ENCODE assay signal across 8 cellular contexts in the genomic region with DNA sequence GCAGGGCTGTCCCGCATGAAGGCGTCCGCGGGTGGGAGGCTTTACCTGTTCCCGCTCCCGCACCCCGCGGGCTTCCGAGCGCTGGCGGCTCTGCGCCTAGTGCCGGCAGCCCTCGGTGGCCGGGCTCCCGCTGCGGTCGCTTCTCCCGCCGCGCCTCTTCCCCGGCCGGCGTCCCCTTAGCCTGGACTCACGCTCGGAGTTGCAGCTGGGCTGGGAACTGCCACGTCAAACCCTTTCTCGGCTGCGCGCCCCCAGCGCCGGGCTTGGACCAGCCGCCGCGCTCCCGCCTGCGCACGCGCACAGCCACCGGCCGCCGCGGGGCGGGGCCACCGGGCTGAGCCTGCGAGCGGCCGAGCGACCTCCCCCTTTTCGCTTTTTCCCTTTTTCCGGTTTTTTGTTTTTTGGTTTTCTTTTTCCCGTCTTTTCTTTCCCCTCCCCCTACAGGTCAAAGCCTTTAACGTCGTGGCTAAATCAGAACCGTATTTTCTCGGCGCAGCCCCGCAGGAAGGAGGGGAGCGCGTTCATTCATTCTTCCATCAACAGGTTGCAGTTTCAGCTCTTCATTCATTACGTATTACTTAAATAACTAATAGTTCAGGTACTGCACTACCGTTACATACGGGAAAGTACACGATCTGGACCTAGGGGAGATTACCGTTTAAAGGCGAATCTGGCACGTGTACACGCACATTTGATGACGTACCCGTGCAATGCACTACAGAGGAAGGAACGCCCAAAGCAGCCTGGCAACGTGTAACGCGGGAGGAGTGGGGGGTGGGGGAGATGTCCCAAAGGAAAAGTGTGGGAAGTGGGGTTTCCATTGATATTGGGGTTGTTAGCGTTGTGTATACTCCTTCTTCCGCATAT. TPM values are rescaled to one million over a fixed set of nuclear protein-coding genes. Genes with fewer than 3 reads are reported as not detected.
DNase-seq lines count a peak whose midpoint lies in the region; FAIRE-seq and TF ChIP-seq lines count a peak whose summit lies in the region.

A gene with protein sequence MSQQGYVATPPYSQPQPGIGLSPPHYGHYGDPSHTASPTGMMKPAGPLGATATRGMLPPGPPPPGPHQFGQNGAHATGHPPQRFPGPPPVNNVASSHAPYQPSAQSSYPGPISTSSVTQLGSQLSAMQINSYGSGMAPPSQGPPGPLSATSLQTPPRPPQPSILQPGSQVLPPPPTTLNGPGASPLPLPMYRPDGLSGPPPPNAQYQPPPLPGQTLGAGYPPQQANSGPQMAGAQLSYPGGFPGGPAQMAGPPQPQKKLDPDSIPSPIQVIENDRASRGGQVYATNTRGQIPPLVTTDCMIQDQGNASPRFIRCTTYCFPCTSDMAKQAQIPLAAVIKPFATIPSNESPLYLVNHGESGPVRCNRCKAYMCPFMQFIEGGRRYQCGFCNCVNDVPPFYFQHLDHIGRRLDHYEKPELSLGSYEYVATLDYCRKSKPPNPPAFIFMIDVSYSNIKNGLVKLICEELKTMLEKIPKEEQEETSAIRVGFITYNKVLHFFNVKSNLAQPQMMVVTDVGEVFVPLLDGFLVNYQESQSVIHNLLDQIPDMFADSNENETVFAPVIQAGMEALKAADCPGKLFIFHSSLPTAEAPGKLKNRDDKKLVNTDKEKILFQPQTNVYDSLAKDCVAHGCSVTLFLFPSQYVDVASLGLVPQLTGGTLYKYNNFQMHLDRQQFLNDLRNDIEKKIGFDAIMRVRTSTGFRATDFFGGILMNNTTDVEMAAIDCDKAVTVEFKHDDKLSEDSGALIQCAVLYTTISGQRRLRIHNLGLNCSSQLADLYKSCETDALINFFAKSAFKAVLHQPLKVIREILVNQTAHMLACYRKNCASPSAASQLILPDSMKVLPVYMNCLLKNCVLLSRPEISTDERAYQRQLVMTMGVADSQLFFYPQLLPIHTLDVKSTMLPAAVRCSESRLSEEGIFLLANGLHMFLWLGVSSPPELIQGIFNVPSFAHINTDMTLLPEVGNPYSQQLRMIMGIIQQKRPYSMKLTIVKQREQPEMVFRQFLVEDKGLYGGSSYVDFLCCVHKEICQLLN (minus strand): TSS at position 231 of the 867 bp plus-strand sequence. CDS start 2,430 bp downstream, outside the sequence.

- H3K27ac ChIP-seq in SJSA1 (peak within 1 kb of the TSS; percentile 85), neuronal stem cell (replicated peaks; ENCODE audit: low read length) (peak within 1 kb of the TSS; percentile 77)

- H2BK15ac ChIP-seq in neuronal stem cell (ENCODE audit: low read length): peak within 1 kb of the TSS; percentile 8

- H3K9me3 ChIP-seq in ES-I3 (ENCODE audit: control insufficient read depth, insufficient read depth, low read length): no peaks in the 10 kb centered on the region
- no peaks in the 10 kb centered on the region for H3K9me3 ChIP-seq in SJSA1 (replicated peaks)
- no peaks in the 10 kb centered on the region for H3K9me3 ChIP-seq in neuronal stem cell (replicated peaks in 1 of 2; ENCODE audit: control insufficient read depth in 2 of 2, insufficient read depth in 1 of 2, low read depth in 1 of 2, low read length in 2 of 2)

- H3K4me3 ChIP-seq in SJSA1 (peak within 1 kb of the TSS; percentile 98), neuronal stem cell (ENCODE audit: low read length in 2 of 2) (peak within 1 kb of the TSS; percentile 57 to 99)

- H3K9ac ChIP-seq in ES-I3 (ENCODE audit: low read depth, low read length) (peak within 1 kb of the TSS; percentile 81), neuronal stem cell (ENCODE audit: low read depth, low read length, poor library complexity) (peak within 1 kb of the TSS; percentile 78)

- H3K14ac ChIP-seq in neuronal stem cell (ENCODE audit: low read length): no peak within 1 kb of the TSS

- no peak within 1 kb of the TSS for H2BK5ac ChIP-seq in neuronal stem cell (ENCODE audit: low read length)

- no peak within 1 kb of the TSS for H2BK120ac ChIP-seq in neuronal stem cell (ENCODE audit: low read depth, low read length)

- no peak for TF ChIP-seq CTCF in subcutaneous adipose tissue (IDR thresholded peaks at IDR 0.05; ENCODE audit: low read depth)

- no peaks in the 10 kb centered on the region for H3K79me1 ChIP-seq in neuronal stem cell (ENCODE audit: low read depth, low read length)

- H3K36me3 ChIP-seq in ES-I3 (ENCODE audit: insufficient read depth, low read length) (peaks cover 5% of the 10 kb centered on the region), SJSA1 (peaks cover 34% of the 10 kb centered on the region), neuronal stem cell (replicated peaks in 1 of 2; ENCODE audit: control insufficient read depth in 2 of 2, insufficient read depth in 2 of 2, low read length in 2 of 2) (peaks cover 5 to 19% of the 10 kb centered on the region in 2 donors)

- no peak within 1 kb of the TSS for H2AK5ac ChIP-seq in neuronal stem cell (ENCODE audit: low read depth, low read length)

- no peak for FAIRE-seq in frontal cortex (lab: Jason Lieb, UNC)

- H4K8ac ChIP-seq in neuronal stem cell (ENCODE audit: low read depth, low read length): no peak within 1 kb of the TSS

- H3K4me1 ChIP-seq in ES-I3 (ENCODE audit: insufficient read depth, low read length) (peaks cover 4% of the 10 kb centered on the region; the same call in 1 of the 2 replicates), SJSA1 (replicated peaks) (peaks cover 15% of the 10 kb centered on the region), neuronal stem cell (ENCODE audit: control insufficient read depth in 2 of 2, insufficient read depth in 1 of 2, low read depth in 1 of 2, low read length in 2 of 2) (peaks cover 0 to 1% of the 10 kb centered on the region in 2 donors)

- DNase-seq in GOT3 (lab: John Stamatoyannopoulos, UW) (peak; percentile 17), LHCN-M2 (ENCODE audit: low read depth) (peak; percentile 83), SJSA1 (ENCODE audit: low read depth in 1 of 2, low spot score in 2 of 2) (peak; percentile 85 to 91), frontal cortex (ENCODE audit: low spot score in 2 of 2) (peak; percentile 90 to 92), neuronal stem cell (ENCODE audit: low spot score) (peak; percentile 85)
- peak; percentile 27 to 72 (median 52) for DNase-seq in activated naive CD4-positive, alpha-beta T cell (lab: John Stamatoyannopoulos, UW)

- H3K27me3 ChIP-seq in SJSA1 (replicated peaks): no peaks in the 10 kb centered on the region
- no peaks in the 10 kb centered on the region for H3K27me3 ChIP-seq in neuronal stem cell (ENCODE audit: control insufficient read depth in 3 of 3, insufficient read depth in 3 of 3, low read depth in 1 of 3, low read length in 3 of 3)

- H3K4me2 ChIP-seq in neuronal stem cell (ENCODE audit: insufficient read depth, low read length, poor library complexity, severe bottlenecking): peak within 1 kb of the TSS; percentile 75

- H4K91ac ChIP-seq in neuronal stem cell (ENCODE audit: low read depth, low read length, poor library complexity): no peak within 1 kb of the TSS

- H2BK12ac ChIP-seq in neuronal stem cell (ENCODE audit: low read length): no peak within 1 kb of the TSS

- peak within 1 kb of the TSS; percentile 95 for H3K23ac ChIP-seq in neuronal stem cell (ENCODE audit: low read depth, low read length, poor library complexity)

- no peak within 1 kb of the TSS for H3K4ac ChIP-seq in neuronal stem cell (ENCODE audit: low read length)

- no CpG with 5 or more reads among the region's 76 CpGs for WGBS in neuronal stem cell (ENCODE audit: extremely low coverage in 2 of 2, insufficient read length in 2 of 2, insufficient replicate concordance in 1 of 2), 2 donors

- H3K18ac ChIP-seq in neuronal stem cell (ENCODE audit: low read length): peak within 1 kb of the TSS; percentile 95

- peak within 1 kb of the TSS; percentile 88 for H2AFZ ChIP-seq in neuronal stem cell (ENCODE audit: low read length)

RNA-seq across cellular contexts. Expression of the gene that starts here (rescaled TPM):
- total RNA-seq in LHCN-M2 (2014; rRNA removed): 71.4 and 80.1 TPM in 2 replicates
- 54.6 TPM for polyA plus RNA-seq in LHCN-M2 (2012)
- 58.2 and 79.9 TPM in 2 replicates for total RNA-seq in SJSA1 (2014; rRNA removed; shearing (Covaris generic))
- total RNA-seq in frontal cortex: 8.2 TPM
- 17.8 TPM for polyA plus RNA-seq in neuronal stem cell (2013, experiment 1 of 2)
- 16.4 TPM for polyA plus RNA-seq in neuronal stem cell (2013, experiment 2 of 2)
- 10 to 100 TPM; 14.5 to 51.5 (median 28.2) TPM for total RNA-seq in subcutaneous adipose tissue

Comparison
In these comparisons a context has a peak if more than half of its experiments do, and no peak if none do; other contexts are left out.
1. Peak in every context shown above with its lines: DNase-seq, H3K4me3 ChIP-seq and H3K27ac ChIP-seq.
2. DNase-seq: peak in every context shown above with its lines; median percentile 91 in frontal cortex; 88 in SJSA1; 85 in neuronal stem cell; 83 in LHCN-M2; 52 in activated naive CD4-positive, alpha-beta T cell; 17 in GOT3.